ENCODE assay signal across 19 cellular contexts in genomic region chr11:100789500-100789899, GRCh38.
A peak's percentile ranks its signal among the peaks of the same experiment; 100 is the strongest.
DNase-seq lines count a peak whose midpoint lies in the region; ATAC-seq and TF ChIP-seq lines count a peak whose summit lies in the region.
"Had no signal": no experiment of that assay in that cellular context is flagged by ENCODE, and none has a peak within 500 bp of the region (broad histone marks: within the 10 kb centered on the region; RNA-seq: fewer than 3 reads in every experiment).

No MANE protein-coding gene starts in this region.

- WGBS in right lobe of liver (ENCODE audit: insufficient coverage, low coverage, low lambda C conversion rate, missing lambda C conversion rate) = 50% methylated on average over 3 of the region's 6 CpGs
- WGBS in aorta, 2 donors = 53 to 60% methylated on average over 6 of the region's 6 CpGs

- H3K27me3 Mint-ChIP-seq in activated CD8-positive, alpha-beta T cell treated with anti-CD3 and anti-CD28 coated beads, Interleukin-2, amount 10 ng/mL, durations not matched to agents 7 days and 5 days (ENCODE audit: low read depth) = no peaks in the 10 kb centered on the region
- H3K27me3 Mint-ChIP-seq: activated CD4-positive, alpha-beta T cell treated with anti-CD3 and anti-CD28 coated beads for 36 hours; memory B cell had no signal

- no peaks in the 10 kb centered on the region for H3K36me3 Mint-ChIP-seq in activated CD8-positive, alpha-beta T cell treated with anti-CD3 and anti-CD28 coated beads, Interleukin-2, amount 10 ng/mL, durations not matched to agents 7 days and 5 days (ENCODE audit: low read depth)
- H3K36me3 Mint-ChIP-seq: stimulated activated effector memory CD8-positive, alpha-beta T cell treated with anti-CD3 and anti-CD28 coated beads, Interleukin-12 subunit alpha, Interleukin-12 subunit beta, amount 100 ng/mL, for 72 hours had no signal

- no peak for TF ChIP-seq CTCF in cardiac muscle cell (IDR thresholded peaks at IDR 0.05; ENCODE audit: low read depth, low read length)
- TF ChIP-seq CTCF in fibroblast of mammary gland (conservative IDR thresholded peaks at IDR 0.05; ENCODE audit: control insufficient read depth, insufficient read depth, low read depth, low read length) = no peak
- TF ChIP-seq CTCF in right lobe of liver (IDR thresholded peaks at IDR 0.05) = no peak

- H3K9me3 Mint-ChIP-seq in activated CD8-positive, alpha-beta T cell treated with anti-CD3 and anti-CD28 coated beads, Interleukin-2, amount 10 ng/mL, durations not matched to agents 7 days and 5 days (ENCODE audit: insufficient read depth) = no peaks in the 10 kb centered on the region
- H3K9me3 Mint-ChIP-seq: memory B cell; T-helper 1 cell treated with Interleukin-12 subunit alpha and Interleukin-12 subunit beta and Interleukin-4 antibody, amounts not matched to agents 30 μg/mL and 1 μg/mL, for 36 hours had no signal

- ATAC-seq in Right ventricle myocardium inferior = no peak
- ATAC-seq in right lobe of liver = peak; percentile 49 to 72 (median 62)
- ATAC-seq in aorta (ENCODE audit: low FRiP score) = peak; percentile 40
- ATAC-seq in GM19328 (IDR thresholded peaks at IDR 0.05; ENCODE audit: unreplicated experiment) = no peak
- no peak for ATAC-seq in HG02970 (IDR thresholded peaks at IDR 0.05; ENCODE audit: low FRiP score, unreplicated experiment)
- no peak for ATAC-seq in activated CD8-positive, alpha-beta T cell treated with anti-CD3 and anti-CD28 coated beads, Interleukin-2, amount 10 ng/mL, durations not matched to agents 7 days and 5 days
- ATAC-seq: activated CD4-positive, alpha-beta T cell treated with anti-CD3 and anti-CD28 coated beads for 36 hours; activated T-cell treated with anti-CD3 and anti-CD28 coated beads, Interleukin-2, amount 50 U/mL, for 72 hours; stimulated activated effector memory CD8-positive, alpha-beta T cell treated with anti-CD3 and anti-CD28 coated beads, Interleukin-12 subunit alpha, Interleukin-12 subunit beta, amount 100 ng/mL, for 72 hours had no signal

- H3K27ac Mint-ChIP-seq in activated CD8-positive, alpha-beta T cell treated with anti-CD3 and anti-CD28 coated beads, Interleukin-2, amount 10 ng/mL, durations not matched to agents 7 days and 5 days = no peak overlapping the region
- H3K27ac Mint-ChIP-seq: activated CD4-positive, alpha-beta T cell treated with anti-CD3 and anti-CD28 coated beads for 36 hours; activated T-cell treated with anti-CD3 and anti-CD28 coated beads, Interleukin-2, amount 50 U/mL, for 72 hours; memory B cell; stimulated activated effector memory CD8-positive, alpha-beta T cell treated with anti-CD3 and anti-CD28 coated beads, Interleukin-12 subunit alpha, Interleukin-12 subunit beta, amount 100 ng/mL, for 72 hours; T-helper 1 cell treated with Interleukin-12 subunit alpha and Interleukin-12 subunit beta and Interleukin-4 antibody, amounts not matched to agents 30 μg/mL and 1 μg/mL, for 36 hours had no signal

- H3K4me3 ChIP-seq in cardiac muscle cell (no peak overlapping the region), fibroblast of mammary gland (ENCODE audit: control insufficient read depth, low read depth, low read length) (no peak overlapping the region), right lobe of liver (no peak overlapping the region), aorta (ENCODE audit: low read length in 2 of 2) (no peak overlapping the region)
- H3K4me3 ChIP-seq: ascending aorta, vagina had no signal

- H3K36me3 ChIP-seq in cardiac muscle cell (no peaks in the 10 kb centered on the region), right lobe of liver (no peaks in the 10 kb centered on the region), aorta (ENCODE audit: control insufficient read depth in 1 of 2, insufficient read depth in 2 of 2, low read length in 1 of 2) (no peaks in the 10 kb centered on the region)
- H3K36me3 ChIP-seq: ascending aorta, vagina had no signal

- TF ChIP-seq POLR2A in right lobe of liver (IDR thresholded peaks at IDR 0.05) = no peak

- no peaks in the 10 kb centered on the region for H3K27me3 ChIP-seq in cardiac muscle cell
- no peaks in the 10 kb centered on the region for H3K27me3 ChIP-seq in right lobe of liver
- H3K27me3 ChIP-seq in aorta (ENCODE audit: control insufficient read depth in 1 of 2, insufficient read depth in 2 of 2, low read length in 1 of 2) = no peaks in the 10 kb centered on the region
- H3K27me3 ChIP-seq: ascending aorta, vagina had no signal

- peaks cover 58% of the 10 kb centered on the region for H3K4me1 ChIP-seq in cardiac muscle cell (ENCODE audit: low read depth)
- H3K4me1 ChIP-seq in right lobe of liver = peaks cover 0 to 47% (median 16%) of the 10 kb centered on the region in 4 donors
- peaks cover 0 to 2% of the 10 kb centered on the region in 2 donors for H3K4me1 ChIP-seq in aorta (ENCODE audit: control insufficient read depth in 1 of 2, insufficient read depth in 2 of 2, low read length in 2 of 2)
- H3K4me1 ChIP-seq: ascending aorta had no signal

- CTCF ChIA-PET in activated CD8-positive, alpha-beta T cell treated with anti-CD3 and anti-CD28 coated beads, Interleukin-2, amount 10 ng/mL, durations not matched to agents 7 days and 5 days (lab: Charles Lee) = no interaction called here

- POLR2A ChIA-PET in activated CD8-positive, alpha-beta T cell treated with anti-CD3 and anti-CD28 coated beads, Interleukin-2, amount 10 ng/mL, durations not matched to agents 7 days and 5 days (lab: Charles Lee) = no interaction called here

- peak overlapping the region; percentile 51 for H3K27ac ChIP-seq in cardiac muscle cell
- H3K27ac ChIP-seq in right lobe of liver = peak overlapping the region in 2 of 3 donors; percentile 12 to 54
- H3K27ac ChIP-seq in aorta (ENCODE audit: low read depth in 1 of 2, low read length in 2 of 2) = no peak overlapping the region
- H3K27ac ChIP-seq: ascending aorta, vagina had no signal

- H3K4me1 Mint-ChIP-seq in activated CD8-positive, alpha-beta T cell treated with anti-CD3 and anti-CD28 coated beads, Interleukin-2, amount 10 ng/mL, durations not matched to agents 7 days and 5 days (ENCODE audit: low read depth) = no peaks in the 10 kb centered on the region
- H3K4me1 Mint-ChIP-seq: activated CD4-positive, alpha-beta T cell treated with anti-CD3 and anti-CD28 coated beads for 36 hours; stimulated activated effector memory CD8-positive, alpha-beta T cell treated with anti-CD3 and anti-CD28 coated beads, Interleukin-12 subunit alpha, Interleukin-12 subunit beta, amount 100 ng/mL, for 72 hours had no signal

- no peak overlapping the region for H3K4me3 Mint-ChIP-seq in activated CD8-positive, alpha-beta T cell treated with anti-CD3 and anti-CD28 coated beads, Interleukin-2, amount 10 ng/mL, durations not matched to agents 7 days and 5 days
- H3K4me3 Mint-ChIP-seq: activated CD4-positive, alpha-beta T cell treated with anti-CD3 and anti-CD28 coated beads for 36 hours; activated T-cell treated with anti-CD3 and anti-CD28 coated beads, Interleukin-2, amount 50 U/mL, for 72 hours; memory B cell; stimulated activated effector memory CD8-positive, alpha-beta T cell treated with anti-CD3 and anti-CD28 coated beads, Interleukin-12 subunit alpha, Interleukin-12 subunit beta, amount 100 ng/mL, for 72 hours; T-helper 1 cell treated with Interleukin-12 subunit alpha and Interleukin-12 subunit beta and Interleukin-4 antibody, amounts not matched to agents 30 μg/mL and 1 μg/mL, for 36 hours had no signal

- intact Hi-C loops in Right ventricle myocardium inferior (cut with DNase I) = loop anchor here (5.0 kb wide), 2 partner anchors 47 to 102 kb away; partner anchors contain the start of gene ARHGAP42
- intact Hi-C loops in right lobe of liver (cut with DNase I) = no loop called here
- intact Hi-C loops in aorta (cut with DNase I) = no loop called here

- peak in 1 of 2 donors; percentile 36 for DNase-seq in cardiac muscle cell (ENCODE audit: low read depth in 1 of 2, low spot score in 1 of 2)
- no peak for DNase-seq in Right ventricle myocardium inferior (ENCODE audit: missing footprints)
- peak; percentile 42 for DNase-seq in fibroblast of mammary gland (ENCODE audit: low read depth)
- peak; percentile 33 to 86 (median 81) for DNase-seq in right lobe of liver
- DNase-seq in aorta = no peak
- no peak for DNase-seq in activated CD8-positive, alpha-beta T cell treated with anti-CD3 and anti-CD28 coated beads, Interleukin-2, amount 10 ng/mL, durations not matched to agents 7 days and 5 days
- DNase-seq: activated CD4-positive, alpha-beta T cell treated with anti-CD3 and anti-CD28 coated beads for 36 hours; activated T-cell treated with anti-CD3 and anti-CD28 coated beads, Interleukin-2, amount 50 U/mL, for 72 hours; effector CD4-positive, alpha-beta T cell; NCI-H2107; posterior cingulate gyrus; stimulated activated CD4-positive, alpha-beta T cell treated with anti-CD3 and anti-CD28 coated beads, Interleukin-2, amount 100 ng/mL, for 48 hours had no signal

- H3K9me3 ChIP-seq in cardiac muscle cell (ENCODE audit: low read depth) = no peaks in the 10 kb centered on the region
- H3K9me3 ChIP-seq in right lobe of liver = no peaks in the 10 kb centered on the region
- no peaks in the 10 kb centered on the region for H3K9me3 ChIP-seq in aorta (ENCODE audit: control insufficient read depth, low read length)
- H3K9me3 ChIP-seq: ascending aorta, vagina had no signal

Comparison
In these comparisons a context has a peak if more than half of its experiments do, and no peak if none do; other contexts are left out.
1. DNase-seq: peak in fibroblast of mammary gland (single experiment) and right lobe of liver (3 of 3); none in Right ventricle myocardium inferior (single experiment), aorta (0 of 2) and activated CD8-positive, alpha-beta T cell treated with anti-CD3 and anti-CD28 coated beads, Interleukin-2, amount 10 ng/mL, durations not matched to agents 7 days and 5 days (single experiment).
2. H3K27ac ChIP-seq: peak in cardiac muscle cell (single experiment) and right lobe of liver (2 of 3); none in aorta (0 of 2).
3. ATAC-seq: peak in right lobe of liver (4 of 4) and aorta (single experiment); none in Right ventricle myocardium inferior (single experiment), GM19328 (single experiment), HG02970 (single experiment) and activated CD8-positive, alpha-beta T cell treated with anti-CD3 and anti-CD28 coated beads, Interleukin-2, amount 10 ng/mL, durations not matched to agents 7 days and 5 days (single experiment).